25 cellular contexts compared by ENCODE assay signal in genomic region chr12:109531411-109531810, GRCh38. TPM values are rescaled to one million over a fixed set of nuclear protein-coding genes. Genes with fewer than 3 reads are reported as not detected.
DNase-seq lines count a peak whose midpoint lies in the region; TF ChIP-seq lines count a peak whose summit lies in the region.
"Had no signal": no experiment of that assay in that cellular context is flagged by ENCODE, and none has a peak within 500 bp of the region (broad histone marks: within the 10 kb centered on the region; RNA-seq: fewer than 3 reads in every experiment).

No MANE protein-coding gene starts in this region.

- in situ Hi-C loops in ACHN (cut with HindIII; ENCODE audit: low pct_ligation_motif_present, low pct_unique_long_range_greater_than_20kb, low sequenced_read_pairs): no loop called here

- no peak overlapping the region for H3K27ac Mint-ChIP-seq in glutamatergic neuron (ENCODE audit: unreplicated experiment)
- H3K27ac Mint-ChIP-seq: CD8-positive, alpha-beta T cell had no signal

- H3K9ac ChIP-seq in colonic mucosa (ENCODE audit: low read depth in 2 of 2, low read length in 2 of 2): no peak overlapping the region

- H3K27me3 Mint-ChIP-seq in glutamatergic neuron (ENCODE audit: unreplicated experiment): peaks cover 2% of the 10 kb centered on the region
- H3K27me3 Mint-ChIP-seq: IgD-negative memory B cell had no signal

- H3K9me3 ChIP-seq in BE2C (no peaks in the 10 kb centered on the region), SJCRH30 (replicated peaks) (no peaks in the 10 kb centered on the region), mesodermal cell (ENCODE audit: control insufficient read depth, low read length) (no peaks in the 10 kb centered on the region), colonic mucosa (no peaks in the 10 kb centered on the region)

- WGBS in mesodermal cell (ENCODE audit: insufficient coverage in 2 of 2), 2 experiments: 43% methylated on average over 1 of the region's 2 CpGs; no CpG with 5 or more reads in 1 of the 2 experiments

- DNase-seq in BE2C (peak; percentile 67), SJCRH30 (peak; percentile 64 to 65), glutamatergic neuron (no peak), ACHN (no peak), colonic mucosa (no peak), NCI-H82 treated with DMSO at 0.1 percent for 48 hours (lab: John Stamatoyannopoulos, UW; ENCODE audit: unreplicated experiment) (no peak), iPS-NIHi7 (ENCODE audit: extremely low spot score) (no peak)
- DNase-seq: AML-193; C1 segment of cervical spinal cord; CD8-positive, alpha-beta T cell; DMS79 treated with DMSO at 0.1 percent for 48 hours; NCI-H1092 treated with DMSO at 0.1 percent for 48 hours; NCI-H1436; NCI-H187; NCI-H2081 treated with DMSO at 0.1 percent for 48 hours; NCI-H2171; NCI-H226; NCI-H510A; NCI-H774; NK-92 treated with Interleukin-12 subunit alpha and Interleukin-12 subunit beta, amount 100 ng/mL, for 24 hours; PC-3; SW 1271 had no signal

- TF ChIP-seq CTCF in BE2C (IDR thresholded peaks at IDR 0.05; ENCODE audit: low read depth, low read length) (no peak), glutamatergic neuron (IDR thresholded peaks at IDR 0.05; ENCODE audit: partially characterized antibody, unreplicated experiment) (no peak), colonic mucosa (IDR thresholded peaks at IDR 0.05) (no peak)

- peak overlapping the region; percentile 38 for H3K4me3 Mint-ChIP-seq in glutamatergic neuron (ENCODE audit: unreplicated experiment)
- H3K4me3 Mint-ChIP-seq: CD8-positive, alpha-beta T cell; IgD-negative memory B cell had no signal

- H3K36me3 ChIP-seq in BE2C (no peaks in the 10 kb centered on the region), SJCRH30 (no peaks in the 10 kb centered on the region), mesodermal cell (ENCODE audit: control insufficient read depth, insufficient read depth, low read length) (peaks cover 26% of the 10 kb centered on the region), colonic mucosa (no peaks in the 10 kb centered on the region)

- intact Hi-C loops in colonic mucosa (cut with DNase I): no loop called here

- peaks cover 37% of the 10 kb centered on the region for H3K4me1 Mint-ChIP-seq in glutamatergic neuron (ENCODE audit: low read depth, unreplicated experiment)
- H3K4me1 Mint-ChIP-seq: IgD-negative memory B cell had no signal

- H3K36me3 Mint-ChIP-seq in glutamatergic neuron (ENCODE audit: unreplicated experiment): peaks cover under 1% of the 10 kb centered on the region

- H3K4me3 ChIP-seq in BE2C (ENCODE audit: low read depth, low read length): no peak overlapping the region
- H3K4me3 ChIP-seq in SJCRH30: peak overlapping the region; percentile 26; the same call in 1 of the 2 replicates
- H3K4me3 ChIP-seq in mesodermal cell (ENCODE audit: extremely low read depth, insufficient read depth, low read length, poor library complexity, severe bottlenecking): no peak overlapping the region
- no peak overlapping the region for H3K4me3 ChIP-seq in colonic mucosa

- H3K9me3 Mint-ChIP-seq in glutamatergic neuron (ENCODE audit: unreplicated experiment): peaks cover 2% of the 10 kb centered on the region
- H3K9me3 Mint-ChIP-seq: CD8-positive, alpha-beta T cell; IgD-negative memory B cell had no signal

- H3K27me3 ChIP-seq in BE2C (no peaks in the 10 kb centered on the region), SJCRH30 (no peaks in the 10 kb centered on the region), colonic mucosa (no peaks in the 10 kb centered on the region)

- H3K27ac ChIP-seq in SJCRH30 (peak overlapping the region; percentile 72), mesodermal cell (ENCODE audit: low read depth, low read length, severe bottlenecking) (peak overlapping the region; percentile 91), colonic mucosa (no peak overlapping the region)
- H3K27ac ChIP-seq: HL-60 had no signal

- H3K4me1 ChIP-seq in BE2C (peaks cover 63% of the 10 kb centered on the region), SJCRH30 (peaks cover 43% of the 10 kb centered on the region), mesodermal cell (ENCODE audit: control insufficient read depth, insufficient read depth, low read length, poor library complexity, severe bottlenecking) (peaks cover 33% of the 10 kb centered on the region), colonic mucosa (no peaks in the 10 kb centered on the region)

RNA-seq across cellular contexts. Expression of gene MMAB, which starts 41.9 kb away (rescaled TPM):
- polyA plus RNA-seq in BE2C (2012; ENCODE audit: insufficient read depth, insufficient read length, low read depth): 29.5 TPM
- total RNA-seq in SJCRH30 (2014; rRNA removed; shearing (Covaris generic)): 22.2 and 23.1 TPM in 2 replicates
- total RNA-seq in glutamatergic neuron (ENCODE audit: unreplicated experiment) (28.7 TPM), colonic mucosa (10 to 100 TPM; 59.1 to 76.6 TPM)
- 52.1 TPM for polyA plus RNA-seq in mesodermal cell (2013, experiment 1 of 2)
- 52.6 TPM for polyA plus RNA-seq in mesodermal cell (2013, experiment 2 of 2)

RNA-seq across cellular contexts. Expression of gene MVK, which starts 42.2 kb away (rescaled TPM):
- polyA plus RNA-seq in BE2C (2012; ENCODE audit: insufficient read depth, insufficient read length, low read depth): 38.3 TPM
- 17.3 and 18.7 TPM in 2 replicates for total RNA-seq in SJCRH30 (2014; rRNA removed; shearing (Covaris generic))
- total RNA-seq in glutamatergic neuron (ENCODE audit: unreplicated experiment): 53.6 TPM
- 47.0 TPM for polyA plus RNA-seq in mesodermal cell (2013, experiment 1 of 2)
- polyA plus RNA-seq in mesodermal cell (2013, experiment 2 of 2): 39.4 TPM
- 10 to 100 TPM; 29.6 to 38.9 TPM for total RNA-seq in colonic mucosa

RNA-seq across cellular contexts. Expression of gene UBE3B, which starts 54.0 kb away (rescaled TPM):
- polyA plus RNA-seq in BE2C (2012; ENCODE audit: insufficient read depth, insufficient read length, low read depth): 31.0 TPM
- 17.6 and 19.0 TPM in 2 replicates for total RNA-seq in SJCRH30 (2014; rRNA removed; shearing (Covaris generic))
- 44.2 TPM for total RNA-seq in glutamatergic neuron (ENCODE audit: unreplicated experiment)
- polyA plus RNA-seq in mesodermal cell (2013, experiment 1 of 2): 30.0 TPM
- 24.4 TPM for polyA plus RNA-seq in mesodermal cell (2013, experiment 2 of 2)
- total RNA-seq in colonic mucosa: 10 to 100 TPM; 44.6 to 52.0 TPM

RNA-seq across cellular contexts. Expression of gene KCTD10, which starts 54.3 kb away (rescaled TPM):
- 69.5 TPM for polyA plus RNA-seq in BE2C (2012; ENCODE audit: insufficient read depth, insufficient read length, low read depth)
- 36.1 and 37.7 TPM in 2 replicates for total RNA-seq in SJCRH30 (2014; rRNA removed; shearing (Covaris generic))
- total RNA-seq in glutamatergic neuron (ENCODE audit: unreplicated experiment): 95.2 TPM
- polyA plus RNA-seq in mesodermal cell (2013, experiment 1 of 2): 94.1 TPM
- polyA plus RNA-seq in mesodermal cell (2013, experiment 2 of 2): 84.8 TPM
- total RNA-seq in colonic mucosa: 10 to 100 TPM; 50.3 to 74.8 TPM

Comparison
In these comparisons a context has a peak if more than half of its experiments do, and no peak if none do; other contexts are left out.
1. DNase-seq: peak in BE2C (single experiment) and SJCRH30 (2 of 2); none in glutamatergic neuron (single experiment), ACHN (single experiment), colonic mucosa (single experiment), NCI-H82 treated with DMSO at 0.1 percent for 48 hours (single experiment) and iPS-NIHi7 (single experiment).